ENCODE assay signal across 2 cellular contexts in genomic region chr19:11404588-11405258, GRCh38.
TF ChIP-seq lines count a peak whose summit lies in the region.

No MANE protein-coding gene starts in this region.

TF ChIP-seq in liver, 16 proteins besides CTCF, POLR2A, EP300 and RAD21:
- TF ChIP-seq SP1 (IDR thresholded peaks at IDR 0.05) (peak; percentile 65), NR2F2 (IDR thresholded peaks at IDR 0.05) (peak; percentile 94), ZBTB33 (IDR thresholded peaks at IDR 0.05) (no peak), RXRA (IDR thresholded peaks at IDR 0.05) (peak; percentile 57 to 64)
TF ChIP-seq in liver: peak in this region for 3.

TF ChIP-seq in HepG2, 621 proteins besides CTCF, POLR2A, EP300 and RAD21:
- TF ChIP-seq ZNF777 (CRISPR knock-in tag; IDR thresholded peaks at IDR 0.05) (no peak), ZNF292 (CRISPR knock-in tag; IDR thresholded peaks at IDR 0.05; ENCODE audit: borderline replicate concordance, low read depth) (no peak), THAP9 (CRISPR knock-in tag; IDR thresholded peaks at IDR 0.05; ENCODE audit: borderline replicate concordance) (no peak), CREM (IDR thresholded peaks at IDR 0.05) (no peak), CREM (CRISPR knock-in tag; IDR thresholded peaks at IDR 0.05) (no peak)
